In genomic region chr14:67532998-67533753, GRCh38 we compare ENCODE assay signal across 8 cellular contexts. TPM values are rescaled to one million over a fixed set of nuclear protein-coding genes. Genes with fewer than 3 reads are reported as not detected.
DNase-seq lines count a peak whose midpoint lies in the region; ATAC-seq and TF ChIP-seq lines count a peak whose summit lies in the region.

PLEKHH1 (plus strand) TSS chr14:67533290; CDS start chr14:67541868, 8,578 bp downstream.

- ATAC-seq in right cardiac atrium = peak; percentile 97 to 98

- H3K27me3 Mint-ChIP-seq in progenitor cell of endocrine pancreas = no peaks in the 10 kb centered on the region

- peaks cover 3% of the 10 kb centered on the region for H3K36me3 Mint-ChIP-seq in progenitor cell of endocrine pancreas (ENCODE audit: insufficient read depth)

- H2AFZ ChIP-seq in Loucy (ENCODE audit: low read length) = peak within 1 kb of the TSS; percentile 69

- H3K4me3 Mint-ChIP-seq in progenitor cell of endocrine pancreas (ENCODE audit: low read depth) = peak within 1 kb of the TSS; percentile 94

- no peaks in the 10 kb centered on the region for H3F3A ChIP-seq in Loucy (ENCODE audit: low read depth)

- H3K27me3 ChIP-seq in Loucy (ENCODE audit: insufficient read depth, low read length, poor library complexity, severe bottlenecking) (peaks cover 22% of the 10 kb centered on the region), right cardiac atrium (ENCODE audit: control insufficient read depth, insufficient read depth) (no peaks in the 10 kb centered on the region)

- H3K79me2 ChIP-seq in Loucy (ENCODE audit: insufficient read depth, low read length) = no peaks in the 10 kb centered on the region

- H3K9ac ChIP-seq in Loucy (ENCODE audit: low read depth, low read length, poor library complexity, severe bottlenecking) = no peak within 1 kb of the TSS

- DNase-seq in AG04449 (ENCODE audit: low read depth, low spot score) = no peak
- DNase-seq in GM19238 (ENCODE audit: insufficient read length, low spot score) = peak; percentile 50
- DNase-seq in SW 1271 (lab: John Stamatoyannopoulos, UW) = peak; percentile 48 to 65
- peak in 56 of 58 donors; percentile 22 to 93 (median 82) for DNase-seq in anterior cingulate cortex (lab: John Stamatoyannopoulos, UW)
- DNase-seq in right cardiac atrium = peak; percentile 83 to 90 (median 89)
- peak; percentile 76 for DNase-seq in progenitor cell of endocrine pancreas (ENCODE audit: low spot score, unreplicated experiment)
- no peak for DNase-seq in T-helper 9 cell

- H3K4me1 ChIP-seq in Loucy (ENCODE audit: insufficient read depth, low read length, poor library complexity, severe bottlenecking) (no peaks in the 10 kb centered on the region), right cardiac atrium (ENCODE audit: control insufficient read depth, insufficient read depth, low read length) (no peaks in the 10 kb centered on the region)

- no peaks in the 10 kb centered on the region for H4K20me1 ChIP-seq in Loucy (ENCODE audit: insufficient read depth, low read length, poor library complexity, severe bottlenecking)

- no peaks in the 10 kb centered on the region for H3K9me3 ChIP-seq in Loucy (ENCODE audit: insufficient read depth, low read depth, low read length)
- H3K9me3 ChIP-seq in right cardiac atrium (ENCODE audit: control insufficient read depth, low read length) = no peaks in the 10 kb centered on the region

- TF ChIP-seq CTCF in AG04449 (IDR thresholded peaks at IDR 0.05; ENCODE audit: insufficient read depth, low read length, missing control alignments) (no peak), Loucy (conservative IDR thresholded peaks at IDR 0.05; ENCODE audit: low read length) (no peak), progenitor cell of endocrine pancreas (IDR thresholded peaks at IDR 0.05; ENCODE audit: unreplicated experiment) (peak; percentile 61)

- H3K4me1 Mint-ChIP-seq in progenitor cell of endocrine pancreas (ENCODE audit: low read depth) = peaks cover 17% of the 10 kb centered on the region

- peak within 1 kb of the TSS; percentile 70 for H3K4me2 ChIP-seq in Loucy (ENCODE audit: low read depth, low read length, poor library complexity, severe bottlenecking)

- CTCF ChIA-PET in AG04449 (lab: Yijun Ruan, JAX) = interaction anchor here (1.1 to 4.6 kb wide), 4 partner anchors 11 to 106 kb away, joined by 3 to 22 read pairs (median 4); no protein-coding TSS in a partner anchor

- no peaks in the 10 kb centered on the region for H3K9me2 ChIP-seq in Loucy (replicated peaks; ENCODE audit: low read depth, low read length)

- H3K36me3 ChIP-seq in Loucy (ENCODE audit: insufficient read depth, low read length) = no peaks in the 10 kb centered on the region

- WGBS in right cardiac atrium = 1% methylated on average over 86 of the region's 86 CpGs

- POLR2A ChIA-PET in AG04449 (lab: Yijun Ruan, JAX) = no interaction called here

- peak within 1 kb of the TSS; percentile 54 for H3K4me3 ChIP-seq in AG04449 (ENCODE audit: low read depth, low read length)
- peak within 1 kb of the TSS; percentile 64 for H3K4me3 ChIP-seq in Loucy (ENCODE audit: low read length, poor library complexity, severe bottlenecking)
- peak within 1 kb of the TSS; percentile 44 for H3K4me3 ChIP-seq in right cardiac atrium (ENCODE audit: low read length)

- peak within 1 kb of the TSS; percentile 95 for H3K27ac Mint-ChIP-seq in progenitor cell of endocrine pancreas

- no peaks in the 10 kb centered on the region for H3K9me3 Mint-ChIP-seq in progenitor cell of endocrine pancreas (ENCODE audit: low read depth)

- no peak within 1 kb of the TSS for H3K27ac ChIP-seq in right cardiac atrium (ENCODE audit: low read length)

- intact Hi-C loops in right cardiac atrium (cut with DNase I) = loop anchor here in 1 of 4 donors (5.0 kb wide), 1 partner anchor 34 kb away; no protein-coding TSS in a partner anchor

RNA-seq across cellular contexts. Expression of gene PLEKHH1, which starts in this region (rescaled TPM):
- 1 to 10 TPM; 2.5 to 6.5 (median 4.2) TPM for total RNA-seq in right cardiac atrium
- polyA plus RNA-seq in right cardiac atrium = 4.0 TPM
- total RNA-seq in progenitor cell of endocrine pancreas = 119 and 127 TPM in 2 replicates

Comparison
In these comparisons a context has a peak if more than half of its experiments do, and no peak if none do; other contexts are left out.
1. RNA of gene PLEKHH1 (total RNA-seq): 119 to 127 TPM in progenitor cell of endocrine pancreas; 2.5 to 6.5 TPM in right cardiac atrium; every median in the first group is over 10 times any median in the second.
2. DNase-seq: peak in GM19238 (single experiment), SW 1271 (2 of 2), anterior cingulate cortex (56 of 58), right cardiac atrium (3 of 3) and progenitor cell of endocrine pancreas (single experiment); none in AG04449 (single experiment) and T-helper 9 cell (single experiment).
3. Peak in every context shown above with its lines, with median percentiles within 50 percentile points of each other: H3K4me3 ChIP-seq.